In genomic region chr2:172606285-172606684, GRCh38 we compare ENCODE assay signal across 20 cellular contexts.
"Had no signal": no experiment of that assay in that cellular context is flagged by ENCODE, and none has a peak within 500 bp of the region (broad histone marks: within the 10 kb centered on the region; RNA-seq: fewer than 3 reads in every experiment).

No MANE protein-coding gene starts in this region.

- H3K9ac ChIP-seq: parathyroid adenoma had no signal

- H3K27ac Mint-ChIP-seq: activated naive CD8-positive, alpha-beta T cell treated with anti-CD3 and anti-CD28 coated beads for 36 hours; activated T-helper 1 cell treated with anti-CD3 and anti-CD28 coated beads, Interleukin-12 subunit alpha, Interleukin-12 subunit beta, Interleukin-2, Interleukin-4 antibody, amounts not matched to agents 30 ng/mL and 10 ng/mL and 1 ng/mL, durations not matched to agents 14 hours and 24 hours and 36 hours; memory B cell; stimulated activated naive B cell treated with anti-CD40 and anti-IgM and Interleukin-4, amounts not matched to agents 10 μg/mL and 1 μg/mL and 100 μg/mL, for 72 hours had no signal

- H3K27ac ChIP-seq: breast epithelium, foreskin keratinocyte, parathyroid adenoma, thyroid gland had no signal

- H3K9me3 Mint-ChIP-seq: activated naive CD8-positive, alpha-beta T cell treated with anti-CD3 and anti-CD28 coated beads for 36 hours; activated T-helper 1 cell treated with anti-CD3 and anti-CD28 coated beads, Interleukin-12 subunit alpha, Interleukin-12 subunit beta, Interleukin-2, Interleukin-4 antibody, amounts not matched to agents 30 ng/mL and 10 ng/mL and 1 ng/mL, durations not matched to agents 14 hours and 24 hours and 36 hours; memory B cell; naive thymus-derived CD4-positive, alpha-beta T cell; stimulated activated naive B cell treated with anti-CD40 and anti-IgM and Interleukin-4, amounts not matched to agents 10 μg/mL and 1 μg/mL and 100 μg/mL, for 72 hours had no signal

- H3K4me3 ChIP-seq: breast epithelium, mucosa of descending colon, thyroid gland had no signal

- FAIRE-seq: TTC549, urothelium cell line had no signal

- H3K27me3 Mint-ChIP-seq: activated naive CD8-positive, alpha-beta T cell treated with anti-CD3 and anti-CD28 coated beads for 36 hours; memory B cell; naive thymus-derived CD4-positive, alpha-beta T cell; stimulated activated naive B cell treated with anti-CD40 and anti-IgM and Interleukin-4, amounts not matched to agents 10 μg/mL and 1 μg/mL and 100 μg/mL, for 72 hours had no signal

- H3K4me1 ChIP-seq: breast epithelium, foreskin keratinocyte, parathyroid adenoma, thyroid gland had no signal

- H3K9me3 ChIP-seq: breast epithelium, mucosa of descending colon, thyroid gland had no signal

- H3K4me1 Mint-ChIP-seq: memory B cell; stimulated activated naive B cell treated with anti-CD40 and anti-IgM and Interleukin-4, amounts not matched to agents 10 μg/mL and 1 μg/mL and 100 μg/mL, for 72 hours had no signal

- H2AFZ ChIP-seq: parathyroid adenoma had no signal

- H3K4me3 Mint-ChIP-seq: activated naive CD8-positive, alpha-beta T cell treated with anti-CD3 and anti-CD28 coated beads for 36 hours; activated T-helper 1 cell treated with anti-CD3 and anti-CD28 coated beads, Interleukin-12 subunit alpha, Interleukin-12 subunit beta, Interleukin-2, Interleukin-4 antibody, amounts not matched to agents 30 ng/mL and 10 ng/mL and 1 ng/mL, durations not matched to agents 14 hours and 24 hours and 36 hours; memory B cell; naive thymus-derived CD4-positive, alpha-beta T cell; stimulated activated naive B cell treated with anti-CD40 and anti-IgM and Interleukin-4, amounts not matched to agents 10 μg/mL and 1 μg/mL and 100 μg/mL, for 72 hours had no signal

- H3K36me3 ChIP-seq: breast epithelium, thyroid gland had no signal

- H3K27me3 ChIP-seq: breast epithelium, foreskin keratinocyte, thyroid gland had no signal

- ATAC-seq: foreskin keratinocyte; left ventricle myocardium superior; mucosa of descending colon; naive thymus-derived CD4-positive, alpha-beta T cell; stimulated activated naive B cell treated with anti-CD40 and anti-IgM and Interleukin-4, amounts not matched to agents 10 μg/mL and 1 μg/mL and 100 μg/mL, for 72 hours had no signal

- H3K79me2 ChIP-seq: parathyroid adenoma had no signal

- DNase-seq: activated CD4-positive, alpha-beta T cell treated with anti-CD3 and anti-CD28 coated beads, Interleukin-2, amount 50 U/mL, for 1 hour; activated CD4-positive, CD25-positive, alpha-beta regulatory T cell; activated CD8-positive, alpha-beta memory T cell treated with anti-CD3 and anti-CD28 coated beads for 24 hours; activated naive CD8-positive, alpha-beta T cell treated with anti-CD3 and anti-CD28 coated beads for 36 hours; aorta; dermis blood vessel endothelial cell; foreskin keratinocyte; glutamatergic neuron; left ventricle myocardium superior; mucosa of descending colon; naive thymus-derived CD4-positive, alpha-beta T cell; stimulated activated CD4-positive, alpha-beta T cell treated with anti-CD3 and anti-CD28 coated beads, Interleukin-2, amount 100 ng/mL, for 48 hours; stimulated activated naive B cell treated with anti-CD40 and anti-IgM and Interleukin-4, amounts not matched to agents 10 μg/mL and 1 μg/mL and 100 μg/mL, for 72 hours; thyroid gland had no signal
